In the genomic region with DNA sequence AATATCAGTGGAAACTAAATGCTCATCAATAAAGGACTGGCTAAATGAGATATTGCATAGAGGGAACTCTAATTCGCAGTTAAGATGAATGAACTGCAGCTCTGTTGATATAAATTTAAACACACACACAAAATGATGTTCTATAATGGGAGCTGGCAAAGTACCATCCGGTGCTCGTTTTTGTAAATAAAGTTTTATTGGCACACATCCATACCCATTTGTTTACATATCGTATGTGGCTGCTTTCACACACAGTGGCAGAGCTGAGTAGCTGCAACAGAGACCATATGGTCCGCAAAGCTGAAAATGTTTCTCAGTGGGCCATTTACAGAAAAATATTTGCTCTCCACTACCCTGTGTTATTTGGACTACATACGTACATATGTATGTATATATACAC, we compare ENCODE assay signal across 17 cellular contexts.
"Had no signal": no experiment of that assay in that cellular context is flagged by ENCODE, and none has a peak within 500 bp of the region (broad histone marks: within the 10 kb centered on the region; RNA-seq: fewer than 3 reads in every experiment).

No MANE protein-coding gene starts in this region.

- DNase-seq: Karpas-422; KG1; MM.1S; NCI-H1048; NCI-H1105; NCI-H1417; NCI-H1436 treated with DMSO at 0.1 percent for 48 hours; NCI-H1694; NCI-H187 treated with DMSO at 0.1 percent for 48 hours; NCI-H2029 treated with DMSO at 0.1 percent for 48 hours; NCI-H226; NCI-H524; NCI-H526 treated with DMSO at 0.1 percent for 48 hours; NK-92 treated with Interleukin-12 subunit alpha and Interleukin-12 subunit beta, amount 100 ng/mL, for 24 hours; PC-3; SIG-M5; T-helper 2 cell had no signal
